In the genomic region with DNA sequence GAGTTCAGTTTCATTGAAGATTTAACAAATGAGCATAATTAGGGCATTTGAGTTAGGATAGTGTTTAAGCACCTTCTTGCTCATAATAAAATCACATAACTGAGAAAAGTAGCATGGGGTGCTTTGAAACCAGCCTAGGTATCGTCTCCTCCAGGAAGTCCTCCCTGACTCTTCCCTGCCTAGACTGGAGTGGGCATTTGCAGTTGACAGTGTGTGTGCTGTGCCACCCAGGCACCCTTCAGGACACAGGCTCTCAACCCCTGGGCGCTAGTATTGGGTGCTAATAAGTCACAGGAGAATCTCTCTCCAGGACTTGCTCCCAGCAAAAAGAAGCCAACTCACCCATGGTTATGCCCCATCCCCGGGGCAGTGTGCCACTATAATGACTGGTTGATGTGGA, we compare ENCODE assay signal across 28 cellular contexts.
"Had no signal": no experiment of that assay in that cellular context is flagged by ENCODE, and none has a peak within 500 bp of the region (broad histone marks: within the 10 kb centered on the region; RNA-seq: fewer than 3 reads in every experiment).

No MANE protein-coding gene starts in this region.

- H3K36me3 ChIP-seq: gastroesophageal sphincter, heart left ventricle, left lung, lower lobe of right lung had no signal

- H3K27me3 Mint-ChIP-seq: effector memory CD8-positive, alpha-beta T cell; memory B cell had no signal

- H3K4me3 Mint-ChIP-seq: effector memory CD8-positive, alpha-beta T cell; endodermal cell; immature natural killer cell; memory B cell; naive thymus-derived CD4-positive, alpha-beta T cell had no signal

- H3K4me2 ChIP-seq: hepatocyte had no signal

- H3K9me3 ChIP-seq: gastroesophageal sphincter, heart left ventricle, left lung, lower lobe of right lung had no signal

- H3K27ac Mint-ChIP-seq: effector memory CD8-positive, alpha-beta T cell; endodermal cell; immature natural killer cell; memory B cell; naive thymus-derived CD4-positive, alpha-beta T cell had no signal

- H3K79me2 ChIP-seq: hepatocyte had no signal

- H3K36me3 Mint-ChIP-seq: immature natural killer cell; memory B cell; naive thymus-derived CD4-positive, alpha-beta T cell had no signal

- H3K27me3 ChIP-seq: foreskin keratinocyte, gastroesophageal sphincter, heart left ventricle, hepatocyte, left lung had no signal

- FAIRE-seq: colon, endometrium, frontal cortex, islet of Langerhans, keratinocyte had no signal

- ATAC-seq: effector memory CD8-positive, alpha-beta T cell; esophagus mucosa; foreskin keratinocyte; gastroesophageal sphincter; heart left ventricle; left cardiac atrium; left lung; left ventricle myocardium superior; lower lobe of right lung; naive thymus-derived CD4-positive, alpha-beta T cell had no signal

- H3K4me1 ChIP-seq: foreskin keratinocyte, gastroesophageal sphincter, heart left ventricle, left lung, lower lobe of right lung had no signal

- H3K9me3 Mint-ChIP-seq: memory B cell had no signal

- H3K4me1 Mint-ChIP-seq: immature natural killer cell; memory B cell; naive thymus-derived CD4-positive, alpha-beta T cell had no signal

- H3K27ac ChIP-seq: coronary artery, dorsolateral prefrontal cortex, epithelial cell of prostate, foreskin keratinocyte, gastroesophageal sphincter, heart left ventricle, hepatocyte, left lung, lower lobe of right lung had no signal

- H3K4me3 ChIP-seq: coronary artery, dorsolateral prefrontal cortex, gastroesophageal sphincter, heart left ventricle, hepatocyte, left lung, lower lobe of right lung had no signal

- DNase-seq: dermis blood vessel endothelial cell; dorsolateral prefrontal cortex; effector CD8-positive, alpha-beta T cell; effector memory CD8-positive, alpha-beta T cell; endodermal cell; erythroblast; foreskin keratinocyte; heart left ventricle; hypothalamus; immature natural killer cell; left cardiac atrium; left lung; left ventricle myocardium superior; lower lobe of right lung; mammary epithelial cell; midbrain; naive thymus-derived CD4-positive, alpha-beta T cell had no signal

- H2AFZ ChIP-seq: hepatocyte had no signal
